ENCODE assay signal across 7 cellular contexts in the genomic region with DNA sequence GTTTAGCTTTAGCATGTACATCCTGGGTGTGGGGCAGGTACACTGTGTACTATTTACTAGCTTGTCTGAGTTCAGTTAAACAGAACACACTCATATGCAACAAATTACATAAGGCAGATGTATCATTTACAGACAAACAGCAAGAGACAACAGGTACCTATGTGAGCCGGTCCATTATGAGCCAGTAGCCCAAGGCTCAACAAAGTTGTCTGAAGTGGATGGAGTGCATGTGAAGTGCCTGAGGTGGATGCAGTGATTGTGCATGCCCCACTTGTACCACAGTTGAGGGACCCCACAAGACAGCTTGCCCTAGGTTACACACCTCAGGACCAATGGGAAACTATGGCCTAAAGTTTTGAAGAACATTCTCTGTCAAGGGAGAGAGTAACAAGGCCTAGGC.
DNase-seq lines count a peak whose midpoint lies in the region; ATAC-seq and TF ChIP-seq lines count a peak whose summit lies in the region.
"Not testable (repeated sequence)": the region's sequence is repeated elsewhere in the genome, so short reads cannot be mapped to it uniquely, and the experiment has no call there.

No MANE protein-coding gene starts in this region.

- H3F3A ChIP-seq in PC-3 (ENCODE audit: low read length, unreplicated experiment), result not testable (repeated sequence)

- not testable (repeated sequence) for ATAC-seq in PC-3

- peak overlapping the region; percentile 69 for H3K27ac ChIP-seq in 22Rv1
- not testable (repeated sequence) for H3K27ac ChIP-seq in PC-3 (ENCODE audit: low read length); coronary artery; esophagus muscularis mucosa (replicated peaks in 1 of 4)

- TF ChIP-seq CTCF in 22Rv1 (IDR thresholded peaks at IDR 0.05); LNCaP clone FGC (IDR thresholded peaks at IDR 0.05; ENCODE audit: control insufficient read depth, extremely low read depth, insufficient read depth); PC-3 (conservative IDR thresholded peaks at IDR 0.05; ENCODE audit: low read depth, low read length); coronary artery (IDR thresholded peaks at IDR 0.05); esophagus muscularis mucosa (IDR thresholded peaks at IDR 0.05): not testable (repeated sequence)

- not testable (repeated sequence) for H3K4me3 ChIP-seq in LNCaP clone FGC (ENCODE audit: low read depth, low read length); PC-3 (ENCODE audit: low read length); coronary artery; esophagus muscularis mucosa

- H3K27me3 ChIP-seq in PC-3 (ENCODE audit: low read length); esophagus muscularis mucosa: not testable (repeated sequence)

- DNase-seq in CD1c-positive myeloid dendritic cell (ENCODE audit: extremely low spot score) (peak; percentile 0), LNCaP clone FGC (ENCODE audit: low read depth) (peak; percentile 82), PC-3 (peak; percentile 0), coronary artery (ENCODE audit: low spot score) (peak; percentile 50), esophagus muscularis mucosa (ENCODE audit: extremely low spot score) (peak; percentile 92), posterior vena cava (ENCODE audit: low spot score) (peak; percentile 59)

- whole genome bisulfite sequencing in esophagus muscularis mucosa, result 94% methylated on average over 1 of the region's 1 CpG

- not testable (repeated sequence) for TF ChIP-seq POLR2A in esophagus muscularis mucosa (IDR thresholded peaks at IDR 0.05; ENCODE audit: low read depth)

- intact Hi-C loops in PC-3 (cut with micrococcal nuclease); esophagus muscularis mucosa (cut with DNase I); posterior vena cava (cut with DNase I): not testable (repeated sequence)

- TF ChIP-seq EP300 in esophagus muscularis mucosa (IDR thresholded peaks at IDR 0.05), result not testable (repeated sequence)

- CTCF ChIA-PET in PC-3 (lab: Charles Lee), result not testable (repeated sequence)

- not testable (repeated sequence) for H4K20me1 ChIP-seq in PC-3 (ENCODE audit: low read length)

- H3K79me2 ChIP-seq in PC-3 (ENCODE audit: low read length), result not testable (repeated sequence)

- POLR2A ChIA-PET in PC-3 (lab: Charles Lee; ENCODE audit: unreplicated experiment), result not testable (repeated sequence)

- not testable (repeated sequence) for H3K9me2 ChIP-seq in PC-3 (replicated peaks; ENCODE audit: low read length)

- H3K4me1 ChIP-seq in PC-3 (ENCODE audit: insufficient read depth, low read length); esophagus muscularis mucosa: not testable (repeated sequence)

- H3K9ac ChIP-seq in PC-3 (ENCODE audit: low read length), result not testable (repeated sequence)

- not testable (repeated sequence) for H2AFZ ChIP-seq in PC-3 (ENCODE audit: low read length)

- not testable (repeated sequence) for H3K4me2 ChIP-seq in PC-3 (ENCODE audit: low read length)

- H3K9me3 ChIP-seq in PC-3 (ENCODE audit: low read length), result peaks cover 26% of the 10 kb centered on the region
- H3K9me3 ChIP-seq in esophagus muscularis mucosa, result not testable (repeated sequence)

- not testable (repeated sequence) for BruUV-seq in PC-3 (replicated peaks; lab: Mats Ljungman, UMichigan)

- H3K36me3 ChIP-seq in PC-3 (ENCODE audit: low read depth, low read length); esophagus muscularis mucosa: not testable (repeated sequence)

Comparison
In these comparisons a context has a peak if more than half of its experiments do, and no peak if none do; other contexts are left out.
1. DNase-seq: peak in every context shown above with its lines; median percentile 92 in esophagus muscularis mucosa; 82 in LNCaP clone FGC; 59 in posterior vena cava; 50 in coronary artery; 0 in CD1c-positive myeloid dendritic cell; 0 in PC-3.